In genomic region chrX:71170660-71171059, GRCh38 we compare ENCODE assay signal across 26 cellular contexts. TPM values are rescaled to one million over a fixed set of nuclear protein-coding genes. Genes with fewer than 3 reads are reported as not detected.
"Had no signal": no experiment of that assay in that cellular context is flagged by ENCODE, and none has a peak within 500 bp of the region (broad histone marks: within the 10 kb centered on the region; RNA-seq: fewer than 3 reads in every experiment).

No MANE protein-coding gene starts in this region.

- H3K9me3 ChIP-seq: heart left ventricle, mucosa of descending colon, stomach, suprapubic skin had no signal

- H3K4me1 ChIP-seq: heart left ventricle, stomach, suprapubic skin had no signal

- H3K27me3 ChIP-seq: stomach, suprapubic skin had no signal

- H3K36me3 ChIP-seq: heart left ventricle, stomach, suprapubic skin had no signal

- H3K4me3 ChIP-seq: heart left ventricle, mucosa of descending colon, stomach, suprapubic skin had no signal

- H3K27ac ChIP-seq: heart left ventricle, stomach, suprapubic skin had no signal

- ATAC-seq: activated CD4-positive, CD25-positive, alpha-beta regulatory T cell treated with anti-CD3 and anti-CD28 coated beads, Interleukin-2, amount 50 U/mL, for 24 hours; activated CD8-positive, alpha-beta memory T cell treated with anti-CD3 and anti-CD28 coated beads, Interleukin-2, amount 10 ng/mL, durations not matched to agents 7 days and 5 days; activated CD8-positive, alpha-beta T cell treated with anti-CD3 and anti-CD28 coated beads for 36 hours; mucosa of descending colon; sciatic nerve; stimulated activated memory B cell treated with anti-CD40 and anti-IgM and Interleukin-4, amounts not matched to agents 10 μg/mL and 1 μg/mL and 100 μg/mL, for 72 hours had no signal

- DNase-seq: activated CD4-positive, alpha-beta T cell treated with anti-CD3 and anti-CD28 coated beads, Interleukin-2, amount 10 ng/mL, durations not matched to agents 24 days and 14 days; activated CD8-positive, alpha-beta memory T cell treated with anti-CD3 and anti-CD28 coated beads, Interleukin-2, amount 10 ng/mL, durations not matched to agents 7 days and 5 days; activated CD8-positive, alpha-beta T cell treated with anti-CD3 and anti-CD28 coated beads for 36 hours; activated effector memory CD4-positive, alpha-beta T cell treated with anti-CD3 and anti-CD28 coated beads, Interleukin-2, amount 50 U/mL, for 16 hours; activated naive CD4-positive, alpha-beta T cell treated with anti-CD3 and anti-CD28 coated beads, Interleukin-2, amount 10 ng/mL, durations not matched to agents 7 days and 5 days; activated T-cell treated with anti-CD3 and anti-CD28 coated beads for 4 hours; effector CD4-positive, alpha-beta T cell; heart left ventricle; islet precursor cell; left cardiac atrium; mucosa of descending colon; nephron progenitor cell; small intestine; stimulated activated CD4-positive, alpha-beta T cell treated with anti-CD3 and anti-CD28 coated beads, Interleukin-15, amount 100 ng/mL, for 24 hours; stomach; T1000 had no signal

RNA-seq across cellular contexts. Expression of gene NLGN3, which starts 26.0 kb away (rescaled TPM):
- total RNA-seq: epithelial cell of proximal tubule had no signal

RNA-seq across cellular contexts. Expression of gene GJB1, which starts 52.4 kb away (rescaled TPM):
- total RNA-seq: activated CD4-positive, alpha-beta T cell treated with anti-CD3 and anti-CD28 coated beads, Interleukin-2, amount 10 ng/mL, durations not matched to agents 24 days and 14 days; activated CD8-positive, alpha-beta memory T cell treated with anti-CD3 and anti-CD28 coated beads, Interleukin-2, amount 10 ng/mL, durations not matched to agents 7 days and 5 days; activated CD8-positive, alpha-beta T cell treated with anti-CD3 and anti-CD28 coated beads for 36 hours; cardiac septum; chondrocyte; fibroblast of villous mesenchyme; heart left ventricle; left cardiac atrium; posterior vena cava had no signal
- polyA plus RNA-seq: heart left ventricle had no signal

RNA-seq across cellular contexts. Expression of gene IL2RG, which starts 59.3 kb away (rescaled TPM):
- total RNA-seq: chondrocyte, epithelial cell of proximal tubule, fibroblast of villous mesenchyme, renal cortical epithelial cell had no signal
